Comparison of ENCODE assay signal across 1 cellular context in the genomic region with DNA sequence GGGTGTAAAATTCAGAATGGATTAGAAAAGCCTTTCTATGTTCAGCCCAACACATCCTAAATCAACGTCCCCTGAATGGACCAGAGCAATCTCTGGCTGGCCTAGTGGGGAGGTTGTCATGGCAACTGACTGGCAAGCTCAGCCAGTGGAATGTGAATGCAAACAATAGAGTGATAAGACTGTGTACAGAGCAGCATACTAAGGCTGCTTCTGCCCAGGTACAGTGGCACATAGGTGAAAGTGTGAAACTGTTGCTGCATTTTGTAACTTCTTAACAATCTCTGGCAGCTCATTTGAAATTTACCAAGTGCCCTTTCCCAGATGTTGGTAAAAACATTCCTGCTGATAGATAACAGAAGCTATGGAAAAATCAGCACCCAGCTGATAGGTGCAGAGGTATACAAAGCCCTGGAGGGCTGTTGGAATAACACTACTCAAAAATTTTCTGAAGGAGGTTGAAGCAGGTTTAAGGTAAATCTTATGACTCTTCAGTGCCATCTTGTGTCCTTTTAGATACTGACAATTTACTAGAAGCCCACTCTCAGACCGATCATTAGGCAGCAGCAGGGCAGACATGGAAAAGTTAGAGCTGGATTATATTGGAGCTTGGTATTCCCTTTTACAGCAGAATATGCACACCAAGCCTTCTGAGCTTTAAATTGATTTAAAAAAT.
TF ChIP-seq lines count a peak whose summit lies in the region.

No MANE protein-coding gene starts in this region.

TF ChIP-seq in HepG2, 621 proteins besides CTCF, POLR2A, EP300 and RAD21 (continued from another document and continues in another):
- TF ChIP-seq, protein P1, sequence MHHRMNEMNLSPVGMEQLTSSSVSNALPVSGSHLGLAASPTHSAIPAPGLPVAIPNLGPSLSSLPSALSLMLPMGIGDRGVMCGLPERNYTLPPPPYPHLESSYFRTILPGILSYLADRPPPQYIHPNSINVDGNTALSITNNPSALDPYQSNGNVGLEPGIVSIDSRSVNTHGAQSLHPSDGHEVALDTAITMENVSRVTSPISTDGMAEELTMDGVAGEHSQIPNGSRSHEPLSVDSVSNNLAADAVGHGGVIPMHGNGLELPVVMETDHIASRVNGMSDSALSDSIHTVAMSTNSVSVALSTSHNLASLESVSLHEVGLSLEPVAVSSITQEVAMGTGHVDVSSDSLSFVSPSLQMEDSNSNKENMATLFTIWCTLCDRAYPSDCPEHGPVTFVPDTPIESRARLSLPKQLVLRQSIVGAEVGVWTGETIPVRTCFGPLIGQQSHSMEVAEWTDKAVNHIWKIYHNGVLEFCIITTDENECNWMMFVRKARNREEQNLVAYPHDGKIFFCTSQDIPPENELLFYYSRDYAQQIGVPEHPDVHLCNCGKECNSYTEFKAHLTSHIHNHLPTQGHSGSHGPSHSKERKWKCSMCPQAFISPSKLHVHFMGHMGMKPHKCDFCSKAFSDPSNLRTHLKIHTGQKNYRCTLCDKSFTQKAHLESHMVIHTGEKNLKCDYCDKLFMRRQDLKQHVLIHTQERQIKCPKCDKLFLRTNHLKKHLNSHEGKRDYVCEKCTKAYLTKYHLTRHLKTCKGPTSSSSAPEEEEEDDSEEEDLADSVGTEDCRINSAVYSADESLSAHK (CRISPR knock-in tag; IDR thresholded peaks at IDR 0.05; ENCODE audit: borderline replicate concordance): no peak
- TF ChIP-seq MAF1 (CRISPR knock-in tag; IDR thresholded peaks at IDR 0.05; ENCODE audit: borderline replicate concordance) (no peak), PAX8 (CRISPR knock-in tag; IDR thresholded peaks at IDR 0.05; ENCODE audit: borderline replicate concordance) (no peak), KAT7 (CRISPR knock-in tag; IDR thresholded peaks at IDR 0.05; ENCODE audit: borderline replicate concordance) (no peak), SCMH1 (CRISPR knock-in tag; IDR thresholded peaks at IDR 0.05; ENCODE audit: borderline replicate concordance) (no peak), AGO2 (optimal IDR thresholded peaks at IDR 0.05; ENCODE audit: low read depth, low read length) (no peak), NFIC (IDR thresholded peaks at IDR 0.05; ENCODE audit: low read length) (no peak), IKZF1 (IDR thresholded peaks at IDR 0.05) (no peak), HNF4A (CRISPR knock-in tag; IDR thresholded peaks at IDR 0.05) (0 out of 2 replicates have a peak, but pooled peaks have one; percentile 15), STAG1 (CRISPR knock-in tag; IDR thresholded peaks at IDR 0.05) (peak; percentile 52), POLR2AphosphoS2 (IDR thresholded peaks at IDR 0.05; ENCODE audit: low read depth, low read length) (no peak), ZNF501 (CRISPR knock-in tag; IDR thresholded peaks at IDR 0.05) (no peak), REPIN1 (CRISPR knock-in tag; IDR thresholded peaks at IDR 0.05; ENCODE audit: borderline replicate concordance, low read depth) (0 out of 2 replicates have a peak, but pooled peaks have one; percentile 38), RFX1 (IDR thresholded peaks at IDR 0.05) (peak; percentile 87), TBP (CRISPR knock-in tag; IDR thresholded peaks at IDR 0.05) (no peak), ESRRA (CRISPR knock-in tag; IDR thresholded peaks at IDR 0.05; ENCODE audit: low read depth) (no peak), HNRNPUL1 (IDR thresholded peaks at IDR 0.05; ENCODE audit: low read depth, low read length) (no peak), MXD4 (CRISPR knock-in tag; IDR thresholded peaks at IDR 0.05) (no peak), HMG20B (CRISPR knock-in tag; conservative IDR thresholded peaks at IDR 0.05) (0 out of 2 replicates have a peak, but pooled peaks have one; percentile 39), TEAD3 (CRISPR knock-in tag; optimal IDR thresholded peaks at IDR 0.05; ENCODE audit: borderline replicate concordance) (peak; percentile 99), LCORL (IDR thresholded peaks at IDR 0.05) (peak; percentile 34; the same call in 1 of the 2 replicates), LCORL (CRISPR knock-in tag; IDR thresholded peaks at IDR 0.05) (0 out of 2 replicates have a peak, but pooled peaks have one; percentile 44), ZC3H13 (CRISPR knock-in tag; IDR thresholded peaks at IDR 0.05) (no peak), IRF2 (CRISPR knock-in tag; IDR thresholded peaks at IDR 0.05) (no peak), ZNF564 (CRISPR knock-in tag; IDR thresholded peaks at IDR 0.05) (no peak), RFXAP (CRISPR knock-in tag; IDR thresholded peaks at IDR 0.05; ENCODE audit: borderline replicate concordance) (0 out of 2 replicates have a peak, but pooled peaks have one; percentile 35), ZFX (CRISPR knock-in tag; IDR thresholded peaks at IDR 0.05; ENCODE audit: low read depth) (no peak), RXRB (CRISPR knock-in tag; IDR thresholded peaks at IDR 0.05; ENCODE audit: borderline replicate concordance) (peak; percentile 61; the same call in 1 of the 2 replicates), SIX4 (CRISPR knock-in tag; IDR thresholded peaks at IDR 0.05) (no peak), ZNF660 (CRISPR knock-in tag; IDR thresholded peaks at IDR 0.05; ENCODE audit: borderline replicate concordance, low read depth) (no peak), ARNTL (CRISPR knock-in tag; IDR thresholded peaks at IDR 0.05) (no peak), ZNF484 (CRISPR knock-in tag; IDR thresholded peaks at IDR 0.05; ENCODE audit: borderline replicate concordance, low read depth) (no peak), MED13 (CRISPR knock-in tag; IDR thresholded peaks at IDR 0.05) (no peak), PPARG (CRISPR knock-in tag; conservative IDR thresholded peaks at IDR 0.05) (peak; percentile 87), HDAC2 (CRISPR knock-in tag; IDR thresholded peaks at IDR 0.05) (peak; percentile 88), SMARCC2 (IDR thresholded peaks at IDR 0.05) (no peak), ZSCAN9 (CRISPR knock-in tag; IDR thresholded peaks at IDR 0.05; ENCODE audit: borderline replicate concordance) (no peak), ZNF260 (CRISPR knock-in tag; IDR thresholded peaks at IDR 0.05; ENCODE audit: borderline replicate concordance, low read depth) (no peak), ZFP1 (CRISPR knock-in tag; IDR thresholded peaks at IDR 0.05) (no peak), ZC3H4 (CRISPR knock-in tag; IDR thresholded peaks at IDR 0.05; ENCODE audit: borderline replicate concordance) (no peak), TOE1 (CRISPR knock-in tag; IDR thresholded peaks at IDR 0.05) (no peak)
- TF ChIP-seq, protein P2, sequence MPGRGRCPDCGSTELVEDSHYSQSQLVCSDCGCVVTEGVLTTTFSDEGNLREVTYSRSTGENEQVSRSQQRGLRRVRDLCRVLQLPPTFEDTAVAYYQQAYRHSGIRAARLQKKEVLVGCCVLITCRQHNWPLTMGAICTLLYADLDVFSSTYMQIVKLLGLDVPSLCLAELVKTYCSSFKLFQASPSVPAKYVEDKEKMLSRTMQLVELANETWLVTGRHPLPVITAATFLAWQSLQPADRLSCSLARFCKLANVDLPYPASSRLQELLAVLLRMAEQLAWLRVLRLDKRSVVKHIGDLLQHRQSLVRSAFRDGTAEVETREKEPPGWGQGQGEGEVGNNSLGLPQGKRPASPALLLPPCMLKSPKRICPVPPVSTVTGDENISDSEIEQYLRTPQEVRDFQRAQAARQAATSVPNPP (CRISPR knock-in tag; IDR thresholded peaks at IDR 0.05): no peak
- TF ChIP-seq, protein P3, sequence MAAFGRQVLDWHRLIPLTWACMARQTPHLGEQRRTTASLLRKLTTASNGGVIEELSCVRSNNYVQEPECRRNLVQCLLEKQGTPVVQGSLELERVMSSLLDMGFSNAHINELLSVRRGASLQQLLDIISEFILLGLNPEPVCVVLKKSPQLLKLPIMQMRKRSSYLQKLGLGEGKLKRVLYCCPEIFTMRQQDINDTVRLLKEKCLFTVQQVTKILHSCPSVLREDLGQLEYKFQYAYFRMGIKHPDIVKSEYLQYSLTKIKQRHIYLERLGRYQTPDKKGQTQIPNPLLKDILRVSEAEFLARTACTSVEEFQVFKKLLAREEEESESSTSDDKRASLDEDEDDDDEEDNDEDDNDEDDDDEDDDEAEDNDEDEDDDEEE (CRISPR knock-in tag; IDR thresholded peaks at IDR 0.05): no peak
- TF ChIP-seq, protein P4, sequence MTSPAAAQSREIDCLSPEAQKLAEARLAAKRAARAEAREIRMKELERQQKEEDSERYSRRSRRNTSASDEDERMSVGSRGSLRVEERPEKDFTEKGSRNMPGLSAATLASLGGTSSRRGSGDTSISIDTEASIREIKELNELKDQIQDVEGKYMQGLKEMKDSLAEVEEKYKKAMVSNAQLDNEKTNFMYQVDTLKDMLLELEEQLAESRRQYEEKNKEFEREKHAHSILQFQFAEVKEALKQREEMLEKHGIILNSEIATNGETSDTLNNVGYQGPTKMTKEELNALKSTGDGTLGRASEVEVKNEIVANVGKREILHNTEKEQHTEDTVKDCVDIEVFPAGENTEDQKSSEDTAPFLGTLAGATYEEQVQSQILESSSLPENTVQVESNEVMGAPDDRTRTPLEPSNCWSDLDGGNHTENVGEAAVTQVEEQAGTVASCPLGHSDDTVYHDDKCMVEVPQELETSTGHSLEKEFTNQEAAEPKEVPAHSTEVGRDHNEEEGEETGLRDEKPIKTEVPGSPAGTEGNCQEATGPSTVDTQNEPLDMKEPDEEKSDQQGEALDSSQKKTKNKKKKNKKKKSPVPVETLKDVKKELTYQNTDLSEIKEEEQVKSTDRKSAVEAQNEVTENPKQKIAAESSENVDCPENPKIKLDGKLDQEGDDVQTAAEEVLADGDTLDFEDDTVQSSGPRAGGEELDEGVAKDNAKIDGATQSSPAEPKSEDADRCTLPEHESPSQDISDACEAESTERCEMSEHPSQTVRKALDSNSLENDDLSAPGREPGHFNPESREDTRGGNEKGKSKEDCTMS (CRISPR knock-in tag; conservative IDR thresholded peaks at IDR 0.05): no peak
- TF ChIP-seq, protein P5, sequence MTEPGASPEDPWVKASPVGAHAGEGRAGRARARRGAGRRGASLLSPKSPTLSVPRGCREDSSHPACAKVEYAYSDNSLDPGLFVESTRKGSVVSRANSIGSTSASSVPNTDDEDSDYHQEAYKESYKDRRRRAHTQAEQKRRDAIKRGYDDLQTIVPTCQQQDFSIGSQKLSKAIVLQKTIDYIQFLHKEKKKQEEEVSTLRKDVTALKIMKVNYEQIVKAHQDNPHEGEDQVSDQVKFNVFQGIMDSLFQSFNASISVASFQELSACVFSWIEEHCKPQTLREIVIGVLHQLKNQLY (CRISPR knock-in tag; IDR thresholded peaks at IDR 0.05): no peak
- TF ChIP-seq, protein P6, sequence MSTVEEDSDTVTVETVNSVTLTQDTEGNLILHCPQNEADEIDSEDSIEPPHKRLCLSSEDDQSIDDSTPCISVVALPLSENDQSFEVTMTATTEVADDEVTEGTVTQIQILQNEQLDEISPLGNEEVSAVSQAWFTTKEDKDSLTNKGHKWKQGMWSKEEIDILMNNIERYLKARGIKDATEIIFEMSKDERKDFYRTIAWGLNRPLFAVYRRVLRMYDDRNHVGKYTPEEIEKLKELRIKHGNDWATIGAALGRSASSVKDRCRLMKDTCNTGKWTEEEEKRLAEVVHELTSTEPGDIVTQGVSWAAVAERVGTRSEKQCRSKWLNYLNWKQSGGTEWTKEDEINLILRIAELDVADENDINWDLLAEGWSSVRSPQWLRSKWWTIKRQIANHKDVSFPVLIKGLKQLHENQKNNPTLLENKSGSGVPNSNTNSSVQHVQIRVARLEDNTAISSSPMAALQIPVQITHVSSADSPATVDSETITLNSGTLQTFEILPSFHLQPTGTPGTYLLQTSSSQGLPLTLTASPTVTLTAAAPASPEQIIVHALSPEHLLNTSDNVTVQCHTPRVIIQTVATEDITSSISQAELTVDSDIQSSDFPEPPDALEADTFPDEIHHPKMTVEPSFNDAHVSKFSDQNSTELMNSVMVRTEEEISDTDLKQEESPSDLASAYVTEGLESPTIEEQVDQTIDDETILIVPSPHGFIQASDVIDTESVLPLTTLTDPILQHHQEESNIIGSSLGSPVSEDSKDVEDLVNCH (CRISPR knock-in tag; IDR thresholded peaks at IDR 0.05): no peak
- TF ChIP-seq, protein P7, sequence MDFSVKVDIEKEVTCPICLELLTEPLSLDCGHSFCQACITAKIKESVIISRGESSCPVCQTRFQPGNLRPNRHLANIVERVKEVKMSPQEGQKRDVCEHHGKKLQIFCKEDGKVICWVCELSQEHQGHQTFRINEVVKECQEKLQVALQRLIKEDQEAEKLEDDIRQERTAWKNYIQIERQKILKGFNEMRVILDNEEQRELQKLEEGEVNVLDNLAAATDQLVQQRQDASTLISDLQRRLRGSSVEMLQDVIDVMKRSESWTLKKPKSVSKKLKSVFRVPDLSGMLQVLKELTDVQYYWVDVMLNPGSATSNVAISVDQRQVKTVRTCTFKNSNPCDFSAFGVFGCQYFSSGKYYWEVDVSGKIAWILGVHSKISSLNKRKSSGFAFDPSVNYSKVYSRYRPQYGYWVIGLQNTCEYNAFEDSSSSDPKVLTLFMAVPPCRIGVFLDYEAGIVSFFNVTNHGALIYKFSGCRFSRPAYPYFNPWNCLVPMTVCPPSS (IDR thresholded peaks at IDR 0.05): no peak
- TF ChIP-seq, protein P8, sequence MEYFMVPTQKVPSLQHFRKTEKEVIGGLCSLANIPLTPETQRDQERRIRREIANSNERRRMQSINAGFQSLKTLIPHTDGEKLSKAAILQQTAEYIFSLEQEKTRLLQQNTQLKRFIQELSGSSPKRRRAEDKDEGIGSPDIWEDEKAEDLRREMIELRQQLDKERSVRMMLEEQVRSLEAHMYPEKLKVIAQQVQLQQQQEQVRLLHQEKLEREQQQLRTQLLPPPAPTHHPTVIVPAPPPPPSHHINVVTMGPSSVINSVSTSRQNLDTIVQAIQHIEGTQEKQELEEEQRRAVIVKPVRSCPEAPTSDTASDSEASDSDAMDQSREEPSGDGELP (IDR thresholded peaks at IDR 0.05; ENCODE audit: borderline replicate concordance, low read depth): no peak
- TF ChIP-seq, protein P9, sequence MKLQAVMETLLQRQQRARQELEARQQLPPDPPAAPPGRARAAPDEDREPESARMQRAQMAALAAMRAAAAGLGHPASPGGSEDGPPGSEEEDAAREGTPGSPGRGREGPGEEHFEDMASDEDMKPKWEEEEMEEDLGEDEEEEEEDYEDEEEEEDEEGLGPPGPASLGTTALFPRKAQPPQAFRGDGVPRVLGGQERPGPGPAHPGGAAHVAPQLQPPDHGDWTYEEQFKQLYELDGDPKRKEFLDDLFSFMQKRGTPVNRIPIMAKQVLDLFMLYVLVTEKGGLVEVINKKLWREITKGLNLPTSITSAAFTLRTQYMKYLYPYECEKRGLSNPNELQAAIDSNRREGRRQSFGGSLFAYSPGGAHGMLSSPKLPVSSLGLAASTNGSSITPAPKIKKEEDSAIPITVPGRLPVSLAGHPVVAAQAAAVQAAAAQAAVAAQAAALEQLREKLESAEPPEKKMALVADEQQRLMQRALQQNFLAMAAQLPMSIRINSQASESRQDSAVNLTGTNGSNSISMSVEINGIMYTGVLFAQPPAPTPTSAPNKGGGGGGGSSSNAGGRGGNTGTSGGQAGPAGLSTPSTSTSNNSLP (IDR thresholded peaks at IDR 0.05; ENCODE audit: low read depth, low read length): peak; percentile 44; the same call in 1 of the 2 replicates
